Comparison of ENCODE assay signal across 18 cellular contexts in genomic region chr5:7705736-7706135, GRCh38.
A peak's percentile ranks its signal among the peaks of the same experiment; 100 is the strongest.
DNase-seq lines count a peak whose midpoint lies in the region; TF ChIP-seq lines count a peak whose summit lies in the region.
"Had no signal": no experiment of that assay in that cellular context is flagged by ENCODE, and none has a peak within 500 bp of the region (broad histone marks: within the 10 kb centered on the region; RNA-seq: fewer than 3 reads in every experiment).

No MANE protein-coding gene starts in this region.

- no peak overlapping the region for H4K8ac ChIP-seq in H9 (replicated peaks; ENCODE audit: insufficient read length, low read depth, low read length)

- no peak for DNase-seq in H9
- no peak for DNase-seq in nephron progenitor cell
- no peak for DNase-seq in foreskin fibroblast
- no peak for DNase-seq in 8988T
- no peak for DNase-seq in activated CD8-positive, alpha-beta memory T cell treated with anti-CD3 and anti-CD28 coated beads for 24 hours
- DNase-seq: C1 segment of cervical spinal cord; Calu3; CD4-positive, alpha-beta memory T cell; COR-L47; DMS53; EL; GDM1; GM23248; HFFc6 had no signal

- no peak overlapping the region; a peak in 1 of 22 replicates for H3K9ac ChIP-seq in BLaER1 treated with 17β-estradiol and CSF1 and Interleukin-3, amounts not matched to agents 10 nM and 100 nM
- H3K9ac ChIP-seq in H9 (ENCODE audit: extremely low read depth, insufficient read length, low read length) = no peak overlapping the region
- H3K9ac ChIP-seq: GM23248 had no signal

- H3K9me3 ChIP-seq in BLaER1 treated with 17β-estradiol and CSF1 and Interleukin-3, amounts not matched to agents 10 nM and 100 nM (replicated peaks in 1 of 11) = peaks cover 5 to 10% (median 8%) of the 10 kb centered on the region in 11 experiments; a peak in 13 of 22 replicates
- no peaks in the 10 kb centered on the region for H3K9me3 ChIP-seq in H9 (ENCODE audit: control insufficient read depth, low read depth, low read length)
- H3K9me3 ChIP-seq: HAP-1 had no signal

- H3K27me3 Mint-ChIP-seq in H9 (ENCODE audit: low read depth) (no peaks in the 10 kb centered on the region), nephron progenitor cell (ENCODE audit: low read depth, poor library complexity) (no peaks in the 10 kb centered on the region)
- H3K27me3 Mint-ChIP-seq: B cell had no signal

- no peaks in the 10 kb centered on the region for H3K27me3 ChIP-seq in BLaER1 treated with 17β-estradiol and CSF1 and Interleukin-3, amounts not matched to agents 10 nM and 100 nM
- H3K27me3 ChIP-seq in H9 (ENCODE audit: insufficient read depth, low read length) = no peaks in the 10 kb centered on the region

- H4K91ac ChIP-seq in H9 (ENCODE audit: insufficient read length, low read depth, low read length) = no peak overlapping the region

- peaks cover 4 to 10% of the 10 kb centered on the region in 2 experiments; a peak in 3 of 5 replicates for H3K9me3 Mint-ChIP-seq in H9
- H3K9me3 Mint-ChIP-seq in nephron progenitor cell = peaks cover 25% of the 10 kb centered on the region

- no peak overlapping the region for H3K4ac ChIP-seq in H9 (ENCODE audit: low read depth, low read length)

- WGBS in H9 (ENCODE audit: extremely low coverage, insufficient read length, low lambda C conversion rate) = no CpG with 5 or more reads among the region's 6 CpGs

- H2BK5ac ChIP-seq in H9 (ENCODE audit: insufficient read length, low read length) = no peak overlapping the region

- H4K20me1 ChIP-seq in BLaER1 treated with 17β-estradiol and CSF1 and Interleukin-3, amounts not matched to agents 10 nM and 100 nM = no peaks in the 10 kb centered on the region
- H4K20me1 ChIP-seq in H9 (ENCODE audit: control insufficient read depth, insufficient read depth, insufficient read length) = no peaks in the 10 kb centered on the region

- no peak overlapping the region for H2BK20ac ChIP-seq in H9 (ENCODE audit: low read depth, low read length, poor library complexity, severe bottlenecking)

- H3K23ac ChIP-seq in H9 (ENCODE audit: insufficient read length, low read depth, low read length) = no peak overlapping the region

- H2AK5ac ChIP-seq in H9 (ENCODE audit: insufficient read length, low read length) = no peak overlapping the region

- no peaks in the 10 kb centered on the region for H3K79me1 ChIP-seq in H9 (ENCODE audit: insufficient read depth, low read depth, low read length, poor library complexity, severe bottlenecking)

- peaks cover 9 to 24% (median 23%) of the 10 kb centered on the region in 3 experiments; a peak in 6 of 7 replicates for H3K36me3 Mint-ChIP-seq in H9 (ENCODE audit: insufficient read depth in 1 of 3, low read depth in 3 of 3)
- H3K36me3 Mint-ChIP-seq in nephron progenitor cell (ENCODE audit: low read depth) = peaks cover 96% of the 10 kb centered on the region
- H3K36me3 Mint-ChIP-seq: CD4-positive, alpha-beta memory T cell had no signal

- H3K4me3 Mint-ChIP-seq in H9 (no peak overlapping the region), nephron progenitor cell (no peak overlapping the region)
- H3K4me3 Mint-ChIP-seq: B cell; CD4-positive, alpha-beta memory T cell; HFFc6 had no signal

- H3K18ac ChIP-seq in H9 (ENCODE audit: insufficient read length, low read depth, low read length) = no peak overlapping the region

- H2BK120ac ChIP-seq in H9 (ENCODE audit: low read depth, low read length, poor library complexity, severe bottlenecking) = no peak overlapping the region

- H3K4me2 ChIP-seq in BLaER1 treated with 17β-estradiol and CSF1 and Interleukin-3, amounts not matched to agents 10 nM and 100 nM = peak overlapping the region; percentile 45 to 78 (median 65)
- H3K4me2 ChIP-seq in H9 (ENCODE audit: insufficient read depth, insufficient read length, low read length) = no peak overlapping the region

- H2BK12ac ChIP-seq in H9 (ENCODE audit: insufficient read length, low read depth, low read length) = no peak overlapping the region

- no peak overlapping the region for H3K56ac ChIP-seq in H9 (ENCODE audit: insufficient read length, low read depth, low read length)

- H3K4me1 Mint-ChIP-seq in H9 (peaks cover 8 to 11% of the 10 kb centered on the region in 2 experiments), nephron progenitor cell (peaks cover 7% of the 10 kb centered on the region)
- H3K4me1 Mint-ChIP-seq: B cell; CD4-positive, alpha-beta memory T cell had no signal

- H3K27ac Mint-ChIP-seq in H9 (peak overlapping the region; percentile 60 to 80 (median 63); a peak in 3 of 7 replicates), nephron progenitor cell (peak overlapping the region; percentile 58)
- H3K27ac Mint-ChIP-seq: B cell; CD4-positive, alpha-beta memory T cell; HFFc6 had no signal

- no peak overlapping the region for H2AFZ ChIP-seq in H9 (ENCODE audit: low read length)
- H2AFZ ChIP-seq: GM23248 had no signal

- H3T11ph ChIP-seq in H9 (ENCODE audit: low read length) = no peak overlapping the region

- H3K27ac ChIP-seq in BLaER1 treated with 17β-estradiol and CSF1 and Interleukin-3, amounts not matched to agents 10 nM and 100 nM = peak overlapping the region in 3 of 11 experiments; percentile 38 to 47 (median 46); a peak in 5 of 22 replicates
- H3K27ac ChIP-seq in H9 (ENCODE audit: insufficient read length, low read depth, low read length) = no peak overlapping the region
- H3K27ac ChIP-seq: GM23248 had no signal

- no peak overlapping the region for H4K5ac ChIP-seq in H9 (ENCODE audit: insufficient read length, low read depth, low read length)

- H3K14ac ChIP-seq in H9 (ENCODE audit: insufficient read depth, low read length) = no peak overlapping the region

- H3K23me2 ChIP-seq in H9 (ENCODE audit: insufficient read length, low read depth, low read length, poor library complexity, severe bottlenecking) = no peaks in the 10 kb centered on the region

- peak overlapping the region in 2 of 10 experiments; percentile 29 to 38; a peak in 2 of 20 replicates for H3K4me3 ChIP-seq in BLaER1 treated with 17β-estradiol and CSF1 and Interleukin-3, amounts not matched to agents 10 nM and 100 nM
- H3K4me3 ChIP-seq in foreskin fibroblast (ENCODE audit: low read depth in 1 of 2, low read length in 2 of 2) = no peak overlapping the region
- H3K4me3 ChIP-seq: GM12878, GM23248, HAP-1 had no signal

- H3K36me3 ChIP-seq in BLaER1 treated with 17β-estradiol and CSF1 and Interleukin-3, amounts not matched to agents 10 nM and 100 nM = no peaks in the 10 kb centered on the region
- H3K36me3 ChIP-seq: HAP-1 had no signal

- no peak overlapping the region for H2BK15ac ChIP-seq in H9 (ENCODE audit: low read depth, low read length)

- TF ChIP-seq CTCF in H9 (conservative IDR thresholded peaks at IDR 0.05) (no peak), nephron progenitor cell (IDR thresholded peaks at IDR 0.05) (no peak), foreskin fibroblast (IDR thresholded peaks at IDR 0.05; ENCODE audit: low read depth, low read length) (no peak)

- H3K79me2 ChIP-seq in H9 (ENCODE audit: insufficient read depth, low read length) = no peaks in the 10 kb centered on the region

- peaks cover 15 to 24% (median 19%) of the 10 kb centered on the region in 10 experiments for H3K4me1 ChIP-seq in BLaER1 treated with 17β-estradiol and CSF1 and Interleukin-3, amounts not matched to agents 10 nM and 100 nM
- no peaks in the 10 kb centered on the region; the same call in 1 of the 2 replicates for H3K4me1 ChIP-seq in H9 (ENCODE audit: insufficient read depth, low read length)
- H3K4me1 ChIP-seq: HAP-1 had no signal
